Comparison of ENCODE assay signal across 17 cellular contexts in the genomic region with DNA sequence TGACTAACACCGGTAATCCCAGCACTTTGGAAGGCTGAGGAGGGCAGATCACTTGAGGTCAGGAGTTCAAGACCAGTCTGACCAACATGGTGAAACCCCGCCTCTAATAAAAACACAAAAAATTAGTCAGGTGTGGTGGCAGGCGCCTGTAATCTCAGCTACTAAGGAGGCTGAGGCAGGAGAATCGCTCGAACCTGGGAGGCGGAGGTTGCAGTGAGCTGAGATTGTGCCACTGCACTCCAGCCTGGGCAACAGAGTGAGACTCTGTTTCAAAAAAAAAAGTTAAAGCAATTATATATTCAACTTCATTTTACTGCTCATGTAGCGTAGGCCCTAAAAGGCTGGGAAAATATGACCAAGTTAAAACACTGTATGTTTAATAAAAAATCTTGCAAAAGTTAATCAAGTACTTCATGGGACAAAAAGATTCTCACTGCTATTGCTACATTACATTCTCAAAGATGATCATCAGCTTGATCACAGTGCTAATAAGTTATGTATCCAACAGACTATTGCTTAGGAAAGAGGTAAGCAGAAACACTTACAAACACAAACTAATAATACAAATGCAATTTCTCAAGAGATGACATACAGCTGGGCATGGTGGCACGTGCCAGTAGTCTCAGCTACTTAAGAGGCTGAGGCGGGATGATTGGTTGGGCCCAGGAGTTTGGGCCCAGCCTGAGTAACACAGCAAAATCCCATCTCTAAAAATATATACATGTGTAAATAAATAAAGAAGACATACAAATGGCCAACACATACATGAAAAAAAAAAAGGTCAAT. TPM values are rescaled to one million over a fixed set of nuclear protein-coding genes. Genes with fewer than 3 reads are reported as not detected.
DNase-seq lines count a peak whose midpoint lies in the region; ATAC-seq and TF ChIP-seq lines count a peak whose summit lies in the region.
"Had no signal": no experiment of that assay in that cellular context is flagged by ENCODE, and none has a peak within 500 bp of the region (broad histone marks: within the 10 kb centered on the region; RNA-seq: fewer than 3 reads in every experiment).

No MANE protein-coding gene starts in this region.

- peaks cover 22% of the 10 kb centered on the region for H3K36me3 ChIP-seq in OCI-LY1 (ENCODE audit: insufficient read depth, low read length)
- H3K36me3 ChIP-seq in SJCRH30, result peaks cover 12% of the 10 kb centered on the region

- no peak overlapping the region for H3K27ac Mint-ChIP-seq in activated naive CD4-positive, alpha-beta T cell treated with anti-CD3 and anti-CD28 coated beads, Interleukin-2, amount 50 U/mL, for 24 hours
- H3K27ac Mint-ChIP-seq in activated naive CD4-positive, alpha-beta T cell treated with anti-CD3 and anti-CD28 coated beads, Interleukin-2, amount 10 ng/mL, durations not matched to agents 7 days and 5 days, result no peak overlapping the region
- no peak overlapping the region for H3K27ac Mint-ChIP-seq in stimulated activated effector memory CD8-positive, alpha-beta T cell treated with anti-CD3 and anti-CD28 coated beads, Interleukin-12 subunit alpha, Interleukin-12 subunit beta, amount 100 ng/mL, for 72 hours

- peaks cover 41% of the 10 kb centered on the region for H3K4me1 ChIP-seq in OCI-LY1 (ENCODE audit: insufficient read depth, low read length, severe bottlenecking)
- H3K4me1 ChIP-seq in SJCRH30, result peaks cover 5% of the 10 kb centered on the region

- peaks cover 2% of the 10 kb centered on the region; the same call in 1 of the 2 replicates for H4K20me1 ChIP-seq in OCI-LY1 (ENCODE audit: insufficient read depth, low read length)

- H3K9ac ChIP-seq in OCI-LY1 (ENCODE audit: low read length), result no peak overlapping the region

- H3K4me3 ChIP-seq in OCI-LY1 (ENCODE audit: low read depth, low read length, poor library complexity, severe bottlenecking), result no peak overlapping the region
- no peak overlapping the region for H3K4me3 ChIP-seq in epithelial cell of esophagus (ENCODE audit: low read length)
- H3K4me3 ChIP-seq in SJCRH30, result no peak overlapping the region
- H3K4me3 ChIP-seq: mucosa of descending colon had no signal

- TF ChIP-seq CTCF in OCI-LY1 (IDR thresholded peaks at IDR 0.05; ENCODE audit: low read length), result no peak
- TF ChIP-seq CTCF in epithelial cell of esophagus (IDR thresholded peaks at IDR 0.05; ENCODE audit: insufficient read depth, low read depth, low read length, missing control alignments), result no peak

- 0 out of 2 replicates have a peak, but pooled peaks cover 5% of the 10 kb centered on the region for H3F3A ChIP-seq in OCI-LY1 (ENCODE audit: insufficient read depth, low read length)

- H3K36me3 Mint-ChIP-seq in activated naive CD4-positive, alpha-beta T cell treated with anti-CD3 and anti-CD28 coated beads, Interleukin-2, amount 50 U/mL, for 24 hours, result peaks cover 5% of the 10 kb centered on the region
- peaks cover 7% of the 10 kb centered on the region for H3K36me3 Mint-ChIP-seq in activated naive CD4-positive, alpha-beta T cell treated with anti-CD3 and anti-CD28 coated beads, Interleukin-2, amount 10 ng/mL, durations not matched to agents 7 days and 5 days
- H3K36me3 Mint-ChIP-seq in stimulated activated effector memory CD8-positive, alpha-beta T cell treated with anti-CD3 and anti-CD28 coated beads, Interleukin-12 subunit alpha, Interleukin-12 subunit beta, amount 100 ng/mL, for 72 hours, result peaks cover 49% of the 10 kb centered on the region

- H2AFZ ChIP-seq in OCI-LY1 (ENCODE audit: low read length), result no peak overlapping the region

- no peaks in the 10 kb centered on the region for H3K9me2 ChIP-seq in OCI-LY1 (ENCODE audit: low read depth, low read length)

- H3K27me3 Mint-ChIP-seq in activated naive CD4-positive, alpha-beta T cell treated with anti-CD3 and anti-CD28 coated beads, Interleukin-2, amount 50 U/mL, for 24 hours, result no peaks in the 10 kb centered on the region
- no peaks in the 10 kb centered on the region for H3K27me3 Mint-ChIP-seq in activated naive CD4-positive, alpha-beta T cell treated with anti-CD3 and anti-CD28 coated beads, Interleukin-2, amount 10 ng/mL, durations not matched to agents 7 days and 5 days

- ATAC-seq in stimulated activated effector memory CD8-positive, alpha-beta T cell treated with anti-CD3 and anti-CD28 coated beads, Interleukin-12 subunit alpha, Interleukin-12 subunit beta, amount 100 ng/mL, for 72 hours, result no peak
- ATAC-seq in GM18519 (IDR thresholded peaks at IDR 0.05; ENCODE audit: low FRiP score, unreplicated experiment), result no peak
- ATAC-seq: mucosa of descending colon had no signal

- peaks cover 82% of the 10 kb centered on the region for H3K79me2 ChIP-seq in OCI-LY1 (ENCODE audit: insufficient read depth, low read length)

- H3K27me3 ChIP-seq in OCI-LY1 (ENCODE audit: insufficient read depth, low read length) (no peaks in the 10 kb centered on the region), SJCRH30 (no peaks in the 10 kb centered on the region)
- H3K27me3 ChIP-seq: dorsolateral prefrontal cortex had no signal

- H3K4me1 Mint-ChIP-seq in activated naive CD4-positive, alpha-beta T cell treated with anti-CD3 and anti-CD28 coated beads, Interleukin-2, amount 50 U/mL, for 24 hours, result peaks cover 75% of the 10 kb centered on the region
- peaks cover 60% of the 10 kb centered on the region for H3K4me1 Mint-ChIP-seq in activated naive CD4-positive, alpha-beta T cell treated with anti-CD3 and anti-CD28 coated beads, Interleukin-2, amount 10 ng/mL, durations not matched to agents 7 days and 5 days
- H3K4me1 Mint-ChIP-seq in stimulated activated effector memory CD8-positive, alpha-beta T cell treated with anti-CD3 and anti-CD28 coated beads, Interleukin-12 subunit alpha, Interleukin-12 subunit beta, amount 100 ng/mL, for 72 hours, result peaks cover 35% of the 10 kb centered on the region

- H3K9me3 ChIP-seq in OCI-LY1 (ENCODE audit: low read length), result no peaks in the 10 kb centered on the region
- H3K9me3 ChIP-seq in SJCRH30 (replicated peaks), result no peaks in the 10 kb centered on the region
- H3K9me3 ChIP-seq: mucosa of descending colon had no signal

- CTCF ChIA-PET in activated naive CD4-positive, alpha-beta T cell treated with anti-CD3 and anti-CD28 coated beads, Interleukin-2, amount 10 ng/mL, durations not matched to agents 7 days and 5 days (lab: Charles Lee), result no interaction called here

- peak overlapping the region; percentile 98 for H3K4me3 Mint-ChIP-seq in activated naive CD4-positive, alpha-beta T cell treated with anti-CD3 and anti-CD28 coated beads, Interleukin-2, amount 50 U/mL, for 24 hours
- H3K4me3 Mint-ChIP-seq in activated naive CD4-positive, alpha-beta T cell treated with anti-CD3 and anti-CD28 coated beads, Interleukin-2, amount 10 ng/mL, durations not matched to agents 7 days and 5 days, result no peak overlapping the region
- H3K4me3 Mint-ChIP-seq in stimulated activated effector memory CD8-positive, alpha-beta T cell treated with anti-CD3 and anti-CD28 coated beads, Interleukin-12 subunit alpha, Interleukin-12 subunit beta, amount 100 ng/mL, for 72 hours, result peak overlapping the region; percentile 99

- H3K4me2 ChIP-seq in OCI-LY1 (ENCODE audit: low read length), result 0 out of 2 replicates have a peak overlapping the region, but pooled peaks have one; percentile 98

- no peak for DNase-seq in activated naive CD4-positive, alpha-beta T cell treated with anti-CD3 and anti-CD28 coated beads, Interleukin-2, amount 10 ng/mL, durations not matched to agents 7 days and 5 days
- DNase-seq in epithelial cell of esophagus (ENCODE audit: low read depth) (peak; percentile 4), SJCRH30 (no peak)
- no peak for DNase-seq in stimulated activated effector memory CD8-positive, alpha-beta T cell treated with anti-CD3 and anti-CD28 coated beads, Interleukin-12 subunit alpha, Interleukin-12 subunit beta, amount 100 ng/mL, for 72 hours (ENCODE audit: low spot score in 2 of 2)
- no peak for DNase-seq in activated effector memory CD4-positive, alpha-beta T cell treated with anti-CD3 and anti-CD28 coated beads, Interleukin-2, amount 50 U/mL, for 16 hours
- DNase-seq: anterior cingulate cortex; dorsolateral prefrontal cortex; foreskin fibroblast; mucosa of descending colon; NCI-H1417; NCI-H446 treated with DMSO at 0.1 percent for 48 hours; retina; stimulated activated CD4-positive, alpha-beta T cell treated with anti-CD3 and anti-CD28 coated beads, Interleukin-4, amount 100 ng/mL, for 24 hours; stimulated activated naive CD4-positive, alpha-beta T cell treated with Interleukin-2 at 50 U/mL for 16 hours had no signal

- no peaks in the 10 kb centered on the region for H3K9me3 Mint-ChIP-seq in activated naive CD4-positive, alpha-beta T cell treated with anti-CD3 and anti-CD28 coated beads, Interleukin-2, amount 50 U/mL, for 24 hours
- no peaks in the 10 kb centered on the region for H3K9me3 Mint-ChIP-seq in activated naive CD4-positive, alpha-beta T cell treated with anti-CD3 and anti-CD28 coated beads, Interleukin-2, amount 10 ng/mL, durations not matched to agents 7 days and 5 days
- H3K9me3 Mint-ChIP-seq in stimulated activated effector memory CD8-positive, alpha-beta T cell treated with anti-CD3 and anti-CD28 coated beads, Interleukin-12 subunit alpha, Interleukin-12 subunit beta, amount 100 ng/mL, for 72 hours, result no peaks in the 10 kb centered on the region

- no peak overlapping the region for H3K27ac ChIP-seq in OCI-LY1 (ENCODE audit: low read depth, low read length, poor library complexity, severe bottlenecking)
- H3K27ac ChIP-seq in SJCRH30, result no peak overlapping the region
- H3K27ac ChIP-seq: dorsolateral prefrontal cortex had no signal

RNA-seq across cellular contexts. Expression of gene COPS2, which starts 2.7 kb away (rescaled TPM):
- 85.8 and 103 TPM in 2 replicates for total RNA-seq in SJCRH30 (2014; rRNA removed; shearing (Covaris generic))

RNA-seq across cellular contexts. Expression of gene GALK2, which starts 17.3 kb away (rescaled TPM):
- 17.9 and 19.1 TPM in 2 replicates for total RNA-seq in SJCRH30 (2014; rRNA removed; shearing (Covaris generic))
